Comparison of ENCODE assay signal across 8 cellular contexts in the genomic region with DNA sequence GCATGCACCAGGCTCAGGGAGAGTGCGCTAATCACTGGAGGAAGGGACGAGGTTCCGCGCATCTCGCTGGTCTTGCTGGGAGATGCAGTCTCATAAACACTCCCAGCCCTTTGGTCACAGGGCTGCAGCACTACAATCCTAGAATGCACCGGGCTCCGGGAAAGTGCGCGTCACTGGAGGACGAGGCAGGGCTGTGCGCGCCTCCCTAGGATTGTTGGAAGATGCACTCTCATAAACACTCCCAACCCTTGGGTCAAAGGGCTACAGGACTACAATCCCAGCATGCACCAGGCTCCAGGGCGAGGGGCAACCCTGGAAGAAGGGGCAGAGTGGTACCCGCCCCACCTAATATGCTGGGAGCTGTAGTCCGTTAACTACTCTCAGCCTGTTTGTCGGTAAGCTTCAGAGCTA. TPM values are rescaled to one million over a fixed set of nuclear protein-coding genes. Genes with fewer than 3 reads are reported as not detected.
DNase-seq lines count a peak whose midpoint lies in the region; ATAC-seq and TF ChIP-seq lines count a peak whose summit lies in the region.
"Not testable (repeated sequence)": the region's sequence is repeated elsewhere in the genome, so short reads cannot be mapped to it uniquely, and the experiment has no call there.

No MANE protein-coding gene starts in this region.

- H3K27ac ChIP-seq in Karpas-422 (ENCODE audit: low read length), result not testable (repeated sequence)
- H3K27ac ChIP-seq in right atrium auricular region (peak overlapping the region; percentile 29 to 69), tibial artery (peak overlapping the region; percentile 50 to 67)

- H3K4me1 ChIP-seq in Karpas-422 (ENCODE audit: low read length); mucosa of descending colon (ENCODE audit: low read depth): not testable (repeated sequence)
- H3K4me1 ChIP-seq in right atrium auricular region, result peaks cover 0 to 14% of the 10 kb centered on the region in 2 donors
- H3K4me1 ChIP-seq in tibial artery, result peaks cover 0 to 13% (median 3%) of the 10 kb centered on the region in 4 donors

- not testable (repeated sequence) for H2AFZ ChIP-seq in Karpas-422 (ENCODE audit: low read length)

- not testable (repeated sequence) for H3K27me3 ChIP-seq in Karpas-422 (ENCODE audit: low read length); right atrium auricular region; tibial artery

- H3K9me2 ChIP-seq in Karpas-422 (replicated peaks; ENCODE audit: insufficient read depth, low read length), result not testable (repeated sequence)

- intact Hi-C loops in mucosa of descending colon (cut with DNase I, micrococcal nuclease); tibial artery (cut with DNase I; ENCODE audit: low total_unique reads): not testable (repeated sequence)

- in situ Hi-C loops in Caki2 (cut with HindIII; ENCODE audit: low pct_unique_long_range_greater_than_20kb, low sequenced_read_pairs), result not testable (repeated sequence)

- H3K4me2 ChIP-seq in Karpas-422 (ENCODE audit: low read depth, low read length, poor library complexity, severe bottlenecking), result peak overlapping the region; percentile 1

- H3K36me3 ChIP-seq in Karpas-422 (ENCODE audit: insufficient read depth, low read length); right atrium auricular region; mucosa of descending colon (ENCODE audit: low read depth); tibial artery: not testable (repeated sequence)

- DNase-seq in Caki2 (ENCODE audit: low read depth) (peak; percentile 86), Karpas-422 (peak; percentile 62), activated T-helper 1 cell treated with Interleukin-2 at 50 U/mL for 16 hours (ENCODE audit: low read depth) (peak; percentile 9), dermis microvascular lymphatic vessel endothelial cell (ENCODE audit: low read depth in 2 of 2) (peak; percentile 43 to 49), right atrium auricular region (ENCODE audit: low spot score) (peak; percentile 92), mucosa of descending colon (peak in 2 of 3 donors; percentile 51 to 79), skeletal muscle cell (ENCODE audit: low read depth) (peak; percentile 63), tibial artery (peak; percentile 82 to 90)

- not testable (repeated sequence) for H3K79me2 ChIP-seq in Karpas-422 (ENCODE audit: low read length)

- not testable (repeated sequence) for H4K20me1 ChIP-seq in Karpas-422 (ENCODE audit: insufficient read depth, low read depth, low read length)

- H3K9me3 ChIP-seq in Karpas-422 (ENCODE audit: low read length); right atrium auricular region; mucosa of descending colon; tibial artery: not testable (repeated sequence)

- H3K4me3 ChIP-seq in Karpas-422 (ENCODE audit: low read length) (peak overlapping the region; percentile 42; the same call in 1 of the 2 replicates), right atrium auricular region (peak overlapping the region; percentile 46 to 60), skeletal muscle cell (ENCODE audit: low read depth, low read length) (peak overlapping the region; percentile 59), tibial artery (peak overlapping the region; percentile 56 to 59)
- not testable (repeated sequence) for H3K4me3 ChIP-seq in mucosa of descending colon

- ATAC-seq in mucosa of descending colon, result not testable (repeated sequence)

- peak overlapping the region; percentile 41 for H3K9ac ChIP-seq in Karpas-422 (ENCODE audit: low read length)

- TF ChIP-seq CTCF in right atrium auricular region (IDR thresholded peaks at IDR 0.05), result peak in 1 of 2 donors; percentile 13
- not testable (repeated sequence) for TF ChIP-seq CTCF in mucosa of descending colon (IDR thresholded peaks at IDR 0.05); tibial artery (IDR thresholded peaks at IDR 0.05)

RNA-seq across cellular contexts. Expression of gene FRG2C, which starts 23.0 kb away (rescaled TPM):
- not detected in 2 replicates for total RNA-seq in Caki2 (2014; rRNA removed; shearing (Covaris generic); ENCODE audit: low replicate concordance)
- total RNA-seq in Karpas-422 (2014; rRNA removed; shearing (Covaris generic); ENCODE audit: low replicate concordance), result not detected in 2 replicates
- total RNA-seq in dermis microvascular lymphatic vessel endothelial cell (not detected in 2 replicates), right atrium auricular region (not detected), mucosa of descending colon (not detected)

Comparison
In these comparisons a context has a peak if more than half of its experiments do, and no peak if none do; other contexts are left out.
1. DNase-seq: peak in every context shown above with its lines; median percentile 92 in right atrium auricular region; 86 in Caki2; 86 in tibial artery; 65 in mucosa of descending colon; 63 in skeletal muscle cell; 62 in Karpas-422; 46 in dermis microvascular lymphatic vessel endothelial cell; 9 in activated T-helper 1 cell treated with Interleukin-2 at 50 U/mL for 16 hours.